ENCODE assay signal across 11 cellular contexts in the genomic region with DNA sequence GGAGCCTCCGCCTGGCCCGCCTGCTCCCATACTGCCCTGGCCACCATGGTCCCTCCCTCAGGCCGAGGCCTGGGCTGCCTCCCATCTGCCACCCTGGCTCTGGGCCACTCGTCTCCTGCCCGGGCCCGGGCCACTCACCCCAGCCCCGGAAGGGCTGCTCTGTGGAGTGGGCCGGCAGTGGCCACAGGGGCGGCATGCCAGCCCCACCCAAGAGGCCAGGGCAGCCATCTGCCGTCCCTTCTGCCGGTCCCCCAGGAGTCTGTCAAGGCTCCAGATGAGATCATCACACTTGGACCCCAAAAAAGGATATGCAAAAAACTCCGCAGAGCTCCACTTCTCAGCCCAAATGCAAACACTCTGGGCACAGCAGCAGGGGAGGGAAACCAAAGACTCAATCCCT. TPM values are rescaled to one million over a fixed set of nuclear protein-coding genes. Genes with fewer than 3 reads are reported as not detected.
DNase-seq lines count a peak whose midpoint lies in the region; ATAC-seq and TF ChIP-seq lines count a peak whose summit lies in the region.
"Had no signal": no experiment of that assay in that cellular context is flagged by ENCODE, and none has a peak within 500 bp of the region (broad histone marks: within the 10 kb centered on the region; RNA-seq: fewer than 3 reads in every experiment).

No MANE protein-coding gene starts in this region.

- peak overlapping the region; percentile 74 for H3K4me2 ChIP-seq in DOHH2 (ENCODE audit: low read length)
- peak overlapping the region; percentile 64 for H3K4me2 ChIP-seq in OCI-LY3 (ENCODE audit: low read length)

- TF ChIP-seq EP300 in sigmoid colon (IDR thresholded peaks at IDR 0.05), result no peak

- peak overlapping the region; percentile 60 for H3K9ac ChIP-seq in OCI-LY3 (ENCODE audit: low read length)

- no peaks in the 10 kb centered on the region for H3K27me3 ChIP-seq in DOHH2 (ENCODE audit: control insufficient read depth, low read length)
- no peaks in the 10 kb centered on the region for H3K27me3 ChIP-seq in OCI-LY3 (ENCODE audit: low read depth, low read length)
- H3K27me3 ChIP-seq in heart left ventricle, result no peaks in the 10 kb centered on the region
- H3K27me3 ChIP-seq in sigmoid colon, result no peaks in the 10 kb centered on the region

- peak overlapping the region; percentile 58 for H3K4me3 ChIP-seq in DOHH2 (ENCODE audit: low read length)
- peak overlapping the region; percentile 54 for H3K4me3 ChIP-seq in OCI-LY3 (ENCODE audit: low read length)
- H3K4me3 ChIP-seq in heart left ventricle, result peak overlapping the region in 1 of 12 donors; percentile 11
- H3K4me3 ChIP-seq in sigmoid colon, result peak overlapping the region in 2 of 4 donors; percentile 15 to 38

- H3K79me2 ChIP-seq in DOHH2 (ENCODE audit: control insufficient read depth, low read length) (peaks cover 38% of the 10 kb centered on the region), OCI-LY3 (ENCODE audit: low read length) (peaks cover 28% of the 10 kb centered on the region)

- 24 to 44% (median 33%) methylated on average over 6 to 12 of the region's 12 CpGs for WGBS in heart left ventricle, 4 donors
- 72 to 79% methylated on average over 12 of the region's 12 CpGs for WGBS in sigmoid colon, 2 donors

- ATAC-seq in heart left ventricle (peak in 3 of 4 donors; percentile 25 to 39 (median 26)), HG02588 (IDR thresholded peaks at IDR 0.05; ENCODE audit: unreplicated experiment) (no peak)
- ATAC-seq: HCT116 had no signal

- no peak overlapping the region for H2AFZ ChIP-seq in OCI-LY3 (ENCODE audit: low read depth, low read length)

- no peaks in the 10 kb centered on the region for H4K20me1 ChIP-seq in DOHH2 (ENCODE audit: control insufficient read depth, insufficient read depth, low read depth, low read length)
- H4K20me1 ChIP-seq in OCI-LY3 (ENCODE audit: insufficient read depth, low read length), result no peaks in the 10 kb centered on the region

- no peaks in the 10 kb centered on the region for H3K9me2 ChIP-seq in DOHH2 (replicated peaks; ENCODE audit: control insufficient read depth, low read length)

- H3F3A ChIP-seq in DOHH2 (ENCODE audit: control insufficient read depth, insufficient read depth), result peaks cover 14% of the 10 kb centered on the region

- 0 out of 2 replicates have a peak, but pooled peaks cover 3% of the 10 kb centered on the region for H3K36me3 ChIP-seq in DOHH2 (ENCODE audit: control insufficient read depth, low read length)
- peaks cover 8% of the 10 kb centered on the region for H3K36me3 ChIP-seq in OCI-LY3 (replicated peaks; ENCODE audit: low read depth, low read length)
- H3K36me3 ChIP-seq in heart left ventricle, result no peaks in the 10 kb centered on the region
- H3K36me3 ChIP-seq in sigmoid colon, result peaks cover 0 to 3% (median 0%) of the 10 kb centered on the region in 4 donors

- H3K9me3 ChIP-seq in DOHH2 (ENCODE audit: control insufficient read depth, insufficient read depth, low read length), result peaks cover 4% of the 10 kb centered on the region
- peaks cover 6% of the 10 kb centered on the region; the same call in 1 of the 2 replicates for H3K9me3 ChIP-seq in OCI-LY3 (ENCODE audit: insufficient read depth, low read length)
- H3K9me3 ChIP-seq in heart left ventricle, result peaks cover 0 to 5% (median 0%) of the 10 kb centered on the region in 12 donors
- H3K9me3 ChIP-seq in sigmoid colon, result no peaks in the 10 kb centered on the region

- intact Hi-C loops in heart left ventricle (cut with DNase I), result no loop called here
- intact Hi-C loops in sigmoid colon (cut with DNase I), result no loop called here

- DNase-seq in heart left ventricle, result peak in 3 of 5 donors; percentile 45 to 67 (median 64)
- DNase-seq in sigmoid colon, result no peak
- no peak for DNase-seq in activated T-cell treated with anti-CD3 and anti-CD28 coated beads, Interleukin-2, amount 50 U/mL, for 1 hour
- no peak for DNase-seq in effector CD8-positive, alpha-beta T cell (lab: John Stamatoyannopoulos, UW)
- no peak for DNase-seq in NCI-H2227 (lab: John Stamatoyannopoulos, UW; ENCODE audit: unreplicated experiment)

- H3K27ac ChIP-seq in DOHH2 (ENCODE audit: low read depth, low read length), result peak overlapping the region; percentile 61
- peak overlapping the region; percentile 48 for H3K27ac ChIP-seq in OCI-LY3 (ENCODE audit: low read length)
- H3K27ac ChIP-seq in heart left ventricle, result peak overlapping the region; percentile 65 to 91 (median 78)
- peak overlapping the region; percentile 95 to 99 (median 98) for H3K27ac ChIP-seq in sigmoid colon

- peaks cover 76% of the 10 kb centered on the region for H3K4me1 ChIP-seq in DOHH2 (ENCODE audit: control insufficient read depth, low read length)
- H3K4me1 ChIP-seq in OCI-LY3 (ENCODE audit: low read length), result peaks cover 59% of the 10 kb centered on the region
- H3K4me1 ChIP-seq in heart left ventricle, result peaks cover 13 to 95% (median 82%) of the 10 kb centered on the region in 12 donors
- H3K4me1 ChIP-seq in sigmoid colon, result peaks cover 0 to 88% (median 86%) of the 10 kb centered on the region in 4 donors

- TF ChIP-seq POLR2A in heart left ventricle (IDR thresholded peaks at IDR 0.05) (no peak), sigmoid colon (IDR thresholded peaks at IDR 0.05) (no peak)

- TF ChIP-seq CTCF in DOHH2 (IDR thresholded peaks at IDR 0.05; ENCODE audit: low read depth, low read length, poor library complexity, severe bottlenecking), result no peak
- no peak for TF ChIP-seq CTCF in OCI-LY3 (IDR thresholded peaks at IDR 0.05; ENCODE audit: low read depth, low read length)
- TF ChIP-seq CTCF in heart left ventricle (IDR thresholded peaks at IDR 0.05), result no peak
- no peak for TF ChIP-seq CTCF in sigmoid colon (IDR thresholded peaks at IDR 0.05)

RNA-seq across cellular contexts. Expression of gene TLDC2, which starts 23.8 kb away (rescaled TPM):
- total RNA-seq in heart left ventricle, result not detected
- polyA plus RNA-seq in heart left ventricle, result under 1 TPM in 1 of 2 donors, not detected in 1; 0.15 TPM
- total RNA-seq in sigmoid colon, result under 1 TPM in 1 of 4 donors, not detected in 3; 0.36 TPM
- 10 to 100 TPM; 14.6 to 25.8 (median 24.3) TPM for polyA plus RNA-seq in sigmoid colon
- total RNA-seq: HT1080 had no signal
- polyA plus RNA-seq: CD14-positive monocyte had no signal

Comparison
In these comparisons a context has a peak if more than half of its experiments do, and no peak if none do; other contexts are left out.
1. DNase-seq: peak in heart left ventricle (3 of 5); none in sigmoid colon (single experiment), activated T-cell treated with anti-CD3 and anti-CD28 coated beads, Interleukin-2, amount 50 U/mL, for 1 hour (single experiment), effector CD8-positive, alpha-beta T cell (single experiment) and NCI-H2227 (single experiment).
2. Peak in every context shown above with its lines, with median percentiles within 50 percentile points of each other: H3K27ac ChIP-seq.